In the genomic region with DNA sequence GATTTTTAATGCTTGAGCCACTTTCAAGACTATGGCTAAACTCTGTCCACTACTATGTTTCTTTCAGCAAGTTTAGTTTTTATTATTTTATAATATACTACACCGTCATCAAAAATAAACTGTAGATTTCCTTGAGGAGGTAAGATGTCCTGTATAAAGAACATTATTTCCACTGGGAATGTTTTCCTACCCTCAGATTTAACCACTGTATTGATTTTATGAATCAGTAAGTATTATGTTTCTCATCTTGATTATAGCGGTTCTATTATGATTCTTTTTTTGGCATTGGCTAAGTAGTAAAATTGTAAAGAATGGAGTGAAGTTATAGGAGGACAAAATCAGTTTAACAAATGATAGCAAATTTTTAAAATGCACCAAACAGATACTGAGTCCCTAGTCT, we compare ENCODE assay signal across 30 cellular contexts.
"Had no signal": no experiment of that assay in that cellular context is flagged by ENCODE, and none has a peak within 500 bp of the region (broad histone marks: within the 10 kb centered on the region; RNA-seq: fewer than 3 reads in every experiment).

No MANE protein-coding gene starts in this region.

- H3K4me3 ChIP-seq: PC-9 had no signal

- ATAC-seq: activated CD8-positive, alpha-beta memory T cell treated with anti-CD3 and anti-CD28 coated beads, Interleukin-2, amount 10 ng/mL, durations not matched to agents 7 days and 5 days; activated naive CD8-positive, alpha-beta T cell treated with anti-CD3 and anti-CD28 coated beads, Interleukin-2, amount 50 U/mL, for 24 hours; Right ventricle myocardium inferior had no signal

- DNase-seq: activated B cell treated with CpG ODN at 0.5 μM for 24 hours; activated CD4-positive, alpha-beta memory T cell treated with anti-CD3 and anti-CD28 coated beads, Interleukin-2, amount 10 ng/mL, durations not matched to agents 7 days and 5 days; activated CD4-positive, alpha-beta T cell treated with anti-CD3 and anti-CD28 coated beads for 4 hours; activated CD4-positive, CD25-positive, alpha-beta regulatory T cell treated with anti-CD3 and anti-CD28 coated beads, Interleukin-2, amount 50 U/mL, for 72 hours; activated CD8-positive, alpha-beta memory T cell treated with anti-CD3 and anti-CD28 coated beads for 24 hours; activated CD8-positive, alpha-beta memory T cell treated with anti-CD3 and anti-CD28 coated beads, Interleukin-2, amount 10 ng/mL, durations not matched to agents 7 days and 5 days; activated CD8-positive, alpha-beta memory T cell treated with anti-CD3 and anti-CD28 coated beads, Interleukin-2, amount 50 U/mL, for 48 hours; activated effector memory CD4-positive, alpha-beta T cell treated with Interleukin-2 at 50 U/mL for 16 hours; activated naive CD4-positive, alpha-beta T cell treated with anti-CD3 and anti-CD28 coated beads, Interleukin-2, amount 10 ng/mL, durations not matched to agents 7 days and 5 days; activated naive CD8-positive, alpha-beta T cell treated with anti-CD3 and anti-CD28 coated beads, Interleukin-2, amount 50 U/mL, for 24 hours; activated T-cell treated with anti-CD3 and anti-CD28 coated beads, Interleukin-2, amount 50 U/mL, for 48 hours; amniotic stem cell; aorta; caudate nucleus; cerebellar nuclear complex; NCI-H1105; NCI-H1417 treated with DMSO at 0.1 percent for 48 hours; NCI-H187 treated with DMSO at 0.1 percent for 48 hours; NCI-H2081; NCI-H510A; NCI-H526; NCI-H748 treated with DMSO at 0.1 percent for 48 hours; NK-92 treated with Interleukin-12 subunit alpha and Interleukin-12 subunit beta, amount 100 ng/mL, for 24 hours; PC-9; SIG-M5; SW 1271; T-helper 1 cell; T-helper 2 cell; T-helper 9 cell had no signal

- H3K4me2 ChIP-seq: PC-9 had no signal
